In the genomic region with DNA sequence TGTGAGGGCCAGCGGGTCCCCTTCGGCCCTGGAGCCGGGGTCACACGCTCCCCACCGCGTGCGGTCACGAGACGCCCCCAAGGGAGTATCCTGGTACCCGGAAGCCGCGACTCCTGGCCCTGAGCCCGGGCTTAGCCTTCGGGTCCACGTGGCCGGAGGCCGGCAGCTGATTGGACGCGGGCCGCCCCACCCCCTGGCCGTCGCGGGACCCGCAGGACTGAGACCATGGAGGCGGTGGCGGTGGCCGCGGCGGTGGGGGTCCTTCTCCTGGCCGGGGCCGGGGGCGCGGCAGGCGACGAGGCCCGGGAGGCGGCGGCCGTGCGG, we compare ENCODE assay signal across 8 cellular contexts. TPM values are rescaled to one million over a fixed set of nuclear protein-coding genes. Genes with fewer than 3 reads are reported as not detected.
DNase-seq lines count a peak whose midpoint lies in the region; ATAC-seq and TF ChIP-seq lines count a peak whose summit lies in the region.

A gene (plus strand): TSS at position 194 of the 324 bp plus-strand sequence. CDS start 32 bp downstream, at position 226.

- H3K4me3 Mint-ChIP-seq in activated B cell treated with CpG ODN at 0.5 μM for 24 hours = peak within 1 kb of the TSS; percentile 89

- intact Hi-C loops in activated B cell treated with CpG ODN at 0.5 μM for 24 hours (cut with micrococcal nuclease) = loop anchor here (1.0 kb wide), 3 partner anchors 18 to 31 kb away; a partner anchor contains a TSS

- TF ChIP-seq CTCF in AG04449 (IDR thresholded peaks at IDR 0.05; ENCODE audit: insufficient read depth, low read length, missing control alignments) (no peak), activated B cell treated with CpG ODN at 0.5 μM for 24 hours (IDR thresholded peaks at IDR 0.05) (no peak), cardiac fibroblast (IDR thresholded peaks at IDR 0.05; ENCODE audit: low read depth, low read length) (no peak)

- H3K4me3 ChIP-seq in AG04449 (ENCODE audit: low read depth, low read length) (peak within 1 kb of the TSS; percentile 61), cardiac fibroblast (replicated peaks in 1 of 2; ENCODE audit: low read depth in 2 of 2, low read length in 2 of 2) (peak within 1 kb of the TSS; percentile 59 to 61)

- peaks cover 34% of the 10 kb centered on the region for H3K4me1 Mint-ChIP-seq in activated B cell treated with CpG ODN at 0.5 μM for 24 hours

- H3K9me3 Mint-ChIP-seq in activated B cell treated with CpG ODN at 0.5 μM for 24 hours = no peaks in the 10 kb centered on the region

- CTCF ChIA-PET in AG04449 (lab: Yijun Ruan, JAX) = interaction anchor here (0.9 to 2.5 kb wide), 14 partner anchors 9 to 352 kb away, joined by 3 to 17 read pairs (median 3); no protein-coding TSS in a partner anchor
- CTCF ChIA-PET in activated B cell treated with CpG ODN at 0.5 μM for 24 hours (lab: Charles Lee) = interaction anchor here (0.6 to 2.1 kb wide), 6 partner anchors 9 to 288 kb away, joined by 3 to 8 read pairs (median 4); a partner anchor contains a TSS

- POLR2A ChIA-PET in AG04449 (lab: Yijun Ruan, JAX) (interaction anchor here (0.9 to 2.3 kb wide), 6 partner anchors 9 to 115 kb away, joined by 3 to 14 read pairs (median 8); a partner anchor contains a TSS), activated B cell treated with CpG ODN at 0.5 μM for 24 hours (lab: Charles Lee) (interaction anchor here (0.6 to 4.0 kb wide), 12 partner anchors 12 to 237 kb away, joined by 3 to 26 read pairs (median 6); a partner anchor contains a TSS)

- ATAC-seq in GM18873 (IDR thresholded peaks at IDR 0.05; ENCODE audit: low FRiP score, unreplicated experiment) = peak; percentile 57
- ATAC-seq in HG03108 (IDR thresholded peaks at IDR 0.05; ENCODE audit: unreplicated experiment) = peak; percentile 76
- peak; percentile 94 for ATAC-seq in activated B cell treated with CpG ODN at 0.5 μM for 24 hours (ENCODE audit: low read depth)

- H3K27me3 Mint-ChIP-seq in activated B cell treated with CpG ODN at 0.5 μM for 24 hours = no peaks in the 10 kb centered on the region

- no peak for DNase-seq in AG04449 (ENCODE audit: low read depth, low spot score)
- DNase-seq in NCI-H2227 (lab: John Stamatoyannopoulos, UW; ENCODE audit: unreplicated experiment) = peak; percentile 93
- peak; percentile 95 for DNase-seq in activated B cell treated with CpG ODN at 0.5 μM for 24 hours
- DNase-seq in cardiac fibroblast (ENCODE audit: low read depth in 2 of 2) = peak; percentile 84 to 94
- peak; percentile 79 for DNase-seq in iris pigment epithelial cell (ENCODE audit: low read depth)
- peak; percentile 83 for DNase-seq in stimulated activated CD4-positive, alpha-beta T cell treated with anti-CD3 and anti-CD28 coated beads, Interleukin-12 subunit alpha, Interleukin-12 subunit beta, amount 100 ng/mL, for 4 hours

- peak within 1 kb of the TSS; percentile 83 for H3K27ac Mint-ChIP-seq in activated B cell treated with CpG ODN at 0.5 μM for 24 hours

- H3K36me3 Mint-ChIP-seq in activated B cell treated with CpG ODN at 0.5 μM for 24 hours (ENCODE audit: low read depth) = peaks cover 15% of the 10 kb centered on the region

RNA-seq across cellular contexts. Expression of the gene that starts here (rescaled TPM):
- total RNA-seq in activated B cell treated with CpG ODN at 0.5 μM for 24 hours = 27.8 and 33.9 TPM in 2 replicates
